ENCODE assay signal across 17 cellular contexts in genomic region chr4:102725229-102725628, GRCh38. TPM values are rescaled to one million over a fixed set of nuclear protein-coding genes. Genes with fewer than 3 reads are reported as not detected.
DNase-seq lines count a peak whose midpoint lies in the region; ATAC-seq, FAIRE-seq and TF ChIP-seq lines count a peak whose summit lies in the region.
"Had no signal": no experiment of that assay in that cellular context is flagged by ENCODE, and none has a peak within 500 bp of the region (broad histone marks: within the 10 kb centered on the region; RNA-seq: fewer than 3 reads in every experiment).

No MANE protein-coding gene starts in this region.

- CTCF ChIA-PET in Calu3 (lab: Charles Lee) (no interaction called here), GM12878 (lab: Yijun Ruan, JAX) (interaction anchor here (0.7 to 0.9 kb wide), 2 partner anchors 27 to 100 kb away, joined by 3 read pairs; no protein-coding TSS in a partner anchor)

- RAD21 ChIA-PET in GM12878 (lab: Charles Lee; ENCODE audit: unreplicated experiment): no interaction called here

- H3K27ac ChIP-seq in GM12878 (ENCODE audit: control insufficient read depth, insufficient read depth) (no peak overlapping the region), smooth muscle cell (ENCODE audit: low read depth) (no peak overlapping the region)
- H3K27ac ChIP-seq: GM23248 had no signal

- BruUV-seq in Calu3 (replicated peaks; lab: Mats Ljungman, UMichigan): no TSS peak
- BruUV-seq in GM12878 (replicated peaks; lab: Mats Ljungman, UMichigan): no TSS peak

- TF ChIP-seq CTCF in Calu3 (IDR thresholded peaks at IDR 0.05; ENCODE audit: unreplicated experiment): no peak
- TF ChIP-seq CTCF in GM12878 (IDR thresholded peaks at IDR 0.05 in 2 of 3, conservative IDR thresholded peaks at IDR 0.05 in 1 of 3; ENCODE audit: control insufficient read depth in 2 of 3, extremely low read depth in 1 of 3, insufficient read depth in 1 of 3, low read depth in 3 of 3, low read length in 3 of 3): no peak
- TF ChIP-seq CTCF in endothelial cell (IDR thresholded peaks at IDR 0.05; ENCODE audit: unreplicated experiment): no peak
- no peak for TF ChIP-seq CTCF in smooth muscle cell (IDR thresholded peaks at IDR 0.05; ENCODE audit: borderline replicate concordance, insufficient read depth, poor library complexity, severe bottlenecking)

- ATAC-seq in GM12878 (no peak), memory B cell (ENCODE audit: low read depth) (no peak), GM18505 (IDR thresholded peaks at IDR 0.05; ENCODE audit: unreplicated experiment) (no peak)

- H3K9ac ChIP-seq in GM12878 (ENCODE audit: control insufficient read depth, insufficient read depth, low read length) (no peak overlapping the region), smooth muscle cell (ENCODE audit: low read depth) (no peak overlapping the region)
- H3K9ac ChIP-seq: GM23248 had no signal

- H3K9me3 ChIP-seq in GM12878 (replicated peaks; ENCODE audit: control insufficient read depth, insufficient read depth, low read length) (peaks cover under 1% of the 10 kb centered on the region; the same call in 1 of the 3 replicates), smooth muscle cell (replicated peaks; ENCODE audit: low read depth) (no peaks in the 10 kb centered on the region)
- H3K9me3 ChIP-seq: BE2C, Caco-2, HAP-1 had no signal

- H3K4me1 Mint-ChIP-seq in Calu3 (ENCODE audit: low read depth, unreplicated experiment): peaks cover 27% of the 10 kb centered on the region
- H3K4me1 Mint-ChIP-seq in memory B cell: peaks cover 13% of the 10 kb centered on the region
- H3K4me1 Mint-ChIP-seq in endothelial cell (ENCODE audit: unreplicated experiment): no peaks in the 10 kb centered on the region

- TF ChIP-seq EP300 in GM12878 (IDR thresholded peaks at IDR 0.05; ENCODE audit: borderline replicate concordance in 1 of 2, control insufficient read depth in 1 of 2, low read depth in 2 of 2, low read length in 2 of 2): no peak

- H3K27me3 Mint-ChIP-seq in Calu3 (ENCODE audit: unreplicated experiment) (no peaks in the 10 kb centered on the region), memory B cell (no peaks in the 10 kb centered on the region), endothelial cell (ENCODE audit: unreplicated experiment) (peaks cover 2% of the 10 kb centered on the region)
- H3K27me3 Mint-ChIP-seq: CD4-positive, alpha-beta T cell had no signal

- in situ Hi-C loops in GM12878 (cut with MboI): no loop called here

- H3K36me3 ChIP-seq in GM12878 (ENCODE audit: control insufficient read depth in 2 of 2, insufficient read depth in 2 of 2, low read length in 1 of 2) (peaks cover 3 to 10% of the 10 kb centered on the region in 2 experiments; a peak in 3 of 4 replicates), smooth muscle cell (ENCODE audit: low read depth) (peaks cover 5% of the 10 kb centered on the region)
- H3K36me3 ChIP-seq: BE2C, HAP-1 had no signal

- POLR2A ChIA-PET in GM12878 (lab: Charles Lee): no interaction called here

- no peaks in the 10 kb centered on the region for H3K9me3 Mint-ChIP-seq in Calu3 (ENCODE audit: low read depth, unreplicated experiment)
- H3K9me3 Mint-ChIP-seq in memory B cell: no peaks in the 10 kb centered on the region
- no peaks in the 10 kb centered on the region for H3K9me3 Mint-ChIP-seq in endothelial cell (ENCODE audit: unreplicated experiment)
- H3K9me3 Mint-ChIP-seq: CD4-positive, alpha-beta T cell had no signal

- H2AFZ ChIP-seq in GM12878 (ENCODE audit: control insufficient read depth, low read depth, low read length): no peak overlapping the region
- no peak overlapping the region for H2AFZ ChIP-seq in smooth muscle cell (ENCODE audit: low read depth)
- H2AFZ ChIP-seq: GM23248 had no signal

- H3K27me3 ChIP-seq in GM12878 (replicated peaks in 1 of 2; ENCODE audit: control insufficient read depth in 2 of 2, insufficient read depth in 2 of 2, low read length in 1 of 2) (no peaks in the 10 kb centered on the region), smooth muscle cell (ENCODE audit: low read depth) (no peaks in the 10 kb centered on the region)
- H3K27me3 ChIP-seq: BE2C had no signal

- H3K4me1 ChIP-seq in GM12878 (ENCODE audit: control insufficient read depth, insufficient read depth, low read length) (no peaks in the 10 kb centered on the region), smooth muscle cell (ENCODE audit: low read depth) (no peaks in the 10 kb centered on the region)
- H3K4me1 ChIP-seq: BE2C, Caco-2, HAP-1 had no signal

- H4K20me1 ChIP-seq in GM12878 (ENCODE audit: control insufficient read depth, insufficient read depth) (no peaks in the 10 kb centered on the region), smooth muscle cell (ENCODE audit: low read depth) (no peaks in the 10 kb centered on the region)

- 88% methylated on average over 3 of the region's 3 CpGs for WGBS in GM12878 (ENCODE audit: insufficient coverage, insufficient replicate concordance, low lambda C conversion rate, missing lambda C conversion rate)
- WGBS in smooth muscle cell (ENCODE audit: low lambda C conversion rate): 91% methylated on average over 3 of the region's 3 CpGs

- DNase-seq in Calu3: no peak
- DNase-seq in GM12878 (ENCODE audit: low read depth, low spot score): no peak
- DNase-seq in memory B cell (ENCODE audit: low spot score in 2 of 2): no peak
- DNase-seq in endothelial cell (ENCODE audit: low spot score): no peak
- no peak for DNase-seq in smooth muscle cell (lab: John Stamatoyannopoulos, UW; ENCODE audit: unreplicated experiment)
- DNase-seq: ACHN; BE2C; C1 segment of cervical spinal cord; Caco-2; CD4-positive, alpha-beta T cell; DMS153; DMS79; GDM1; GM23248 had no signal

- H3K4me3 ChIP-seq in GM12878 (no peak overlapping the region), smooth muscle cell (no peak overlapping the region)
- H3K4me3 ChIP-seq: GM23248, HAP-1 had no signal

- intact Hi-C loops in Calu3 (cut with micrococcal nuclease; ENCODE audit: unreplicated experiment): no loop called here
- intact Hi-C loops in GM12878 (cut with micrococcal nuclease; ENCODE audit: unreplicated experiment): no loop called here

- SMC1A ChIA-PET in GM12878 (lab: Charles Lee; ENCODE audit: uncharacterized antibody, unreplicated experiment): no interaction called here

- H3K4me2 ChIP-seq in GM12878 (ENCODE audit: control insufficient read depth, insufficient read depth) (no peak overlapping the region), smooth muscle cell (no peak overlapping the region)

- no peaks in the 10 kb centered on the region for H3F3A ChIP-seq in smooth muscle cell (ENCODE audit: low read depth)

- FAIRE-seq in GM12878 (lab: Jason Lieb, UNC): no peak
- FAIRE-seq: A204.1 had no signal

- H3K4me3 Mint-ChIP-seq in Calu3 (ENCODE audit: low read depth, unreplicated experiment) (no peak overlapping the region), memory B cell (no peak overlapping the region), endothelial cell (ENCODE audit: unreplicated experiment) (no peak overlapping the region)
- H3K4me3 Mint-ChIP-seq: CD4-positive, alpha-beta T cell had no signal

- no peak for TF ChIP-seq RAD21 in GM12878 (IDR thresholded peaks at IDR 0.05; ENCODE audit: insufficient read depth, low read depth, low read length)

- no peaks in the 10 kb centered on the region; the same call in 1 of the 2 replicates for H3K79me2 ChIP-seq in GM12878 (ENCODE audit: control insufficient read depth, insufficient read depth, low read length)
- peaks cover 33% of the 10 kb centered on the region for H3K79me2 ChIP-seq in smooth muscle cell (ENCODE audit: low read depth)

- no peak for TF ChIP-seq POLR2A in GM12878 (IDR thresholded peaks at IDR 0.05; ENCODE audit: low read depth, low read length)
- TF ChIP-seq POLR2A in GM18505 (IDR thresholded peaks at IDR 0.05; ENCODE audit: borderline replicate concordance, extremely low read depth, insufficient read depth, insufficient read length): no peak

- H3K36me3 Mint-ChIP-seq in Calu3 (ENCODE audit: insufficient read depth, unreplicated experiment) (no peaks in the 10 kb centered on the region), memory B cell (peaks cover 42% of the 10 kb centered on the region), endothelial cell (ENCODE audit: low read depth, unreplicated experiment) (peaks cover 9% of the 10 kb centered on the region)

- H3K27ac Mint-ChIP-seq in Calu3 (ENCODE audit: unreplicated experiment) (peak overlapping the region; percentile 8), memory B cell (peak overlapping the region; percentile 58), endothelial cell (ENCODE audit: unreplicated experiment) (no peak overlapping the region)
- H3K27ac Mint-ChIP-seq: CD4-positive, alpha-beta T cell had no signal

TF ChIP-seq in GM12878, 131 proteins besides CTCF, POLR2A, EP300 and RAD21 (continues in another document):
- TF ChIP-seq JUNB (IDR thresholded peaks at IDR 0.05): 0 out of 2 replicates have a peak, but pooled peaks have one; percentile 28

RNA-seq across cellular contexts. Expression of gene MANBA, which starts 35.5 kb away (rescaled TPM):
- total RNA-seq in Calu3 (2022) (11.7 and 13.6 TPM in 2 replicates), GM12878 (2014; rRNA removed) (18.6 and 24.3 TPM in 2 replicates), GM12878 (2014; rRNA removed; fragmentation: Illumina TruSeq; extraction: Trizol) (18.2 and 19.0 TPM in 2 replicates), GM12878 (2021) (13.6 and 13.8 TPM in 2 replicates), endothelial cell (ENCODE audit: unreplicated experiment) (9.4 TPM), smooth muscle cell (99.9 and 137 TPM in 2 replicates)
- total RNA-seq in GM12878 (2013; cell fraction: nucleolus; rRNA removed): 207 and 208 TPM in 2 replicates
- polyA plus RNA-seq in GM12878 (2011; ENCODE audit: low read depth): 14.7 TPM
- polyA plus RNA-seq in GM12878 (2011; rRNA removed) (14.7 and 15.6 TPM in 2 replicates), GM12878 (2014; fragmentation: Illumina TruSeq; extraction: Trizol) (12.1 and 16.9 TPM in 2 replicates), GM12878 (2014; fragmentation: Nextera tagmentation; extraction: Ambion mirVana) (1 to 10 TPM; 3.8 to 6.9 TPM), GM12878 (2014; rRNA removed) (8.5 and 10.4 TPM in 2 replicates), GM12878 (2016; fragmentation: Nextera tagmentation; extraction: Ambion mirVana) (10 to 100 TPM; 11.9 to 13.0 TPM), smooth muscle cell (54.0 and 58.1 TPM in 2 replicates)
- polyA plus RNA-seq in GM12878 (2011; cell fraction: cytosol; rRNA removed): 10.8 and 15.1 TPM in 2 replicates
- 42.7 and 51.3 TPM in 2 replicates for polyA plus RNA-seq in GM12878 (2011; cell fraction: nucleus; rRNA removed)
- 15.4 and 23.2 TPM in 2 replicates for polyA plus RNA-seq in GM12878 (2012)
- polyA minus RNA-seq in GM12878 (2011; rRNA and poly(A)+ RNA removed): 31.3 and 34.3 TPM in 2 replicates
- polyA minus RNA-seq in GM12878 (2011; cell fraction: cytosol; rRNA and poly(A)+ RNA removed): 8.3 and 12.8 TPM in 2 replicates
- 53.3 and 78.7 TPM in 2 replicates for polyA minus RNA-seq in GM12878 (2011; cell fraction: nucleus; rRNA and poly(A)+ RNA removed)
